18 cellular contexts compared by ENCODE assay signal in genomic region chr22:42869463-42869862, GRCh38.
"Had no signal": no experiment of that assay in that cellular context is flagged by ENCODE, and none has a peak within 500 bp of the region (broad histone marks: within the 10 kb centered on the region; RNA-seq: fewer than 3 reads in every experiment).

No MANE protein-coding gene starts in this region.

- ATAC-seq: T-helper 17 cell had no signal

- H3K27ac ChIP-seq: parathyroid adenoma, SJCRH30 had no signal

- H3K9me3 ChIP-seq: SJCRH30, suprapubic skin, upper lobe of right lung had no signal

- DNase-seq: activated CD4-positive, alpha-beta T cell treated with anti-CD3 and anti-CD28 coated beads for 1 hour; activated CD4-positive, alpha-beta T cell treated with anti-CD3 and anti-CD28 coated beads, Interleukin-2, amount 50 U/mL, for 4 hours; activated naive CD4-positive, alpha-beta T cell; activated naive CD8-positive, alpha-beta T cell treated with anti-CD3 and anti-CD28 coated beads, Interleukin-2, amount 10 ng/mL, durations not matched to agents 7 days and 5 days; activated T-cell treated with anti-CD3 and anti-CD28 coated beads for 4 hours; glutamatergic neuron; kidney glomerular epithelial cell; naive B cell; retina; SJCRH30; stimulated activated CD4-positive, alpha-beta T cell treated with anti-CD3 and anti-CD28 coated beads, Interleukin-4, amount 100 ng/mL, for 24 hours; stimulated activated CD8-positive, alpha-beta memory T cell treated with anti-CD3 and anti-CD28 coated beads, Interleukin-4, amount 100 ng/mL, for 48 hours; stimulated activated naive CD4-positive, alpha-beta T cell treated with Interleukin-2 at 50 U/mL for 16 hours; T-helper 17 cell had no signal

- H3K27me3 ChIP-seq: SJCRH30, suprapubic skin, upper lobe of right lung had no signal

- H3K4me3 ChIP-seq: SJCRH30, skin epidermis, suprapubic skin, upper lobe of right lung had no signal

- H3K4me1 ChIP-seq: parathyroid adenoma, SJCRH30 had no signal
